In the genomic region with DNA sequence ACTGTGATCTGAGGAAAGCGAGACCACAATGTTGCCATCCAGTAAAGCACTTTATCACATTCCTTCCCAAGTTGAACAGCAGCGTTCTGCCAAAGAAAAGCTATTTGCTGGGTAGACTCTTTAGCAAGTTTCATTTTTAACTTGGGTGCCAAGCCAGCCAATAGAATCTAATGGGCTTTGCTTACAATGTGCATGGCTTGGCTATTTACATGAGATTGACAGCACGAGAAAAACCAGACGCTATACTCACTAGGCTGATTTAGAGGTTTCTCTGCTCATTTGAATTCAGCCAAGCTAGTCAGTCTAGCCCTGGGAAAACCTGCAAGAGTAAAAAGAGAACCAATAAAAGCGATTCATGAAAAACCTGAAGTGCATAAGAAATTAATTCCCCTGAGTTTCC, we compare ENCODE assay signal across 1 cellular context.
TF ChIP-seq lines count a peak whose summit lies in the region.

No MANE protein-coding gene starts in this region.

TF ChIP-seq in SK-N-SH, 30 proteins besides CTCF, POLR2A, EP300 and RAD21 (continued from another document):
- TF ChIP-seq, protein P1, sequence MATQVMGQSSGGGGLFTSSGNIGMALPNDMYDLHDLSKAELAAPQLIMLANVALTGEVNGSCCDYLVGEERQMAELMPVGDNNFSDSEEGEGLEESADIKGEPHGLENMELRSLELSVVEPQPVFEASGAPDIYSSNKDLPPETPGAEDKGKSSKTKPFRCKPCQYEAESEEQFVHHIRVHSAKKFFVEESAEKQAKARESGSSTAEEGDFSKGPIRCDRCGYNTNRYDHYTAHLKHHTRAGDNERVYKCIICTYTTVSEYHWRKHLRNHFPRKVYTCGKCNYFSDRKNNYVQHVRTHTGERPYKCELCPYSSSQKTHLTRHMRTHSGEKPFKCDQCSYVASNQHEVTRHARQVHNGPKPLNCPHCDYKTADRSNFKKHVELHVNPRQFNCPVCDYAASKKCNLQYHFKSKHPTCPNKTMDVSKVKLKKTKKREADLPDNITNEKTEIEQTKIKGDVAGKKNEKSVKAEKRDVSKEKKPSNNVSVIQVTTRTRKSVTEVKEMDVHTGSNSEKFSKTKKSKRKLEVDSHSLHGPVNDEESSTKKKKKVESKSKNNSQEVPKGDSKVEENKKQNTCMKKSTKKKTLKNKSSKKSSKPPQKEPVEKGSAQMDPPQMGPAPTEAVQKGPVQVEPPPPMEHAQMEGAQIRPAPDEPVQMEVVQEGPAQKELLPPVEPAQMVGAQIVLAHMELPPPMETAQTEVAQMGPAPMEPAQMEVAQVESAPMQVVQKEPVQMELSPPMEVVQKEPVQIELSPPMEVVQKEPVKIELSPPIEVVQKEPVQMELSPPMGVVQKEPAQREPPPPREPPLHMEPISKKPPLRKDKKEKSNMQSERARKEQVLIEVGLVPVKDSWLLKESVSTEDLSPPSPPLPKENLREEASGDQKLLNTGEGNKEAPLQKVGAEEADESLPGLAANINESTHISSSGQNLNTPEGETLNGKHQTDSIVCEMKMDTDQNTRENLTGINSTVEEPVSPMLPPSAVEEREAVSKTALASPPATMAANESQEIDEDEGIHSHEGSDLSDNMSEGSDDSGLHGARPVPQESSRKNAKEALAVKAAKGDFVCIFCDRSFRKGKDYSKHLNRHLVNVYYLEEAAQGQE (IDR thresholded peaks at IDR 0.05; ENCODE audit: low read depth, low read length), result 0 out of 2 replicates have a peak, but pooled peaks have one; percentile 22
- TF ChIP-seq SMC3 (IDR thresholded peaks at IDR 0.05; ENCODE audit: low read depth, low read length), result no peak
- no peak for TF ChIP-seq ELF1 (IDR thresholded peaks at IDR 0.05)
- no peak for TF ChIP-seq POLR2AphosphoS5 (IDR thresholded peaks at IDR 0.05; ENCODE audit: low read depth, low read length)
- TF ChIP-seq MXI1 (IDR thresholded peaks at IDR 0.05; ENCODE audit: low read depth, low read length), result no peak
- TF ChIP-seq, protein P2, sequence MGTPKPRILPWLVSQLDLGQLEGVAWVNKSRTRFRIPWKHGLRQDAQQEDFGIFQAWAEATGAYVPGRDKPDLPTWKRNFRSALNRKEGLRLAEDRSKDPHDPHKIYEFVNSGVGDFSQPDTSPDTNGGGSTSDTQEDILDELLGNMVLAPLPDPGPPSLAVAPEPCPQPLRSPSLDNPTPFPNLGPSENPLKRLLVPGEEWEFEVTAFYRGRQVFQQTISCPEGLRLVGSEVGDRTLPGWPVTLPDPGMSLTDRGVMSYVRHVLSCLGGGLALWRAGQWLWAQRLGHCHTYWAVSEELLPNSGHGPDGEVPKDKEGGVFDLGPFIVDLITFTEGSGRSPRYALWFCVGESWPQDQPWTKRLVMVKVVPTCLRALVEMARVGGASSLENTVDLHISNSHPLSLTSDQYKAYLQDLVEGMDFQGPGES (IDR thresholded peaks at IDR 0.05; ENCODE audit: low read depth, low read length), result no peak
- no peak for TF ChIP-seq CHD2 (IDR thresholded peaks at IDR 0.05; ENCODE audit: low read length, partially characterized antibody)
- TF ChIP-seq RFX5 (IDR thresholded peaks at IDR 0.05; ENCODE audit: low read length), result no peak
- TF ChIP-seq EZH2phosphoT487 (IDR thresholded peaks at IDR 0.05; ENCODE audit: borderline replicate concordance, low read depth), result no peak
- TF ChIP-seq, protein P3, sequence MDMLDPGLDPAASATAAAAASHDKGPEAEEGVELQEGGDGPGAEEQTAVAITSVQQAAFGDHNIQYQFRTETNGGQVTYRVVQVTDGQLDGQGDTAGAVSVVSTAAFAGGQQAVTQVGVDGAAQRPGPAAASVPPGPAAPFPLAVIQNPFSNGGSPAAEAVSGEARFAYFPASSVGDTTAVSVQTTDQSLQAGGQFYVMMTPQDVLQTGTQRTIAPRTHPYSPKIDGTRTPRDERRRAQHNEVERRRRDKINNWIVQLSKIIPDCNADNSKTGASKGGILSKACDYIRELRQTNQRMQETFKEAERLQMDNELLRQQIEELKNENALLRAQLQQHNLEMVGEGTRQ (IDR thresholded peaks at IDR 0.05; ENCODE audit: borderline replicate concordance, low read depth, low read length), result no peak
- TF ChIP-seq TCF12 (IDR thresholded peaks at IDR 0.05), result peak; percentile 80
- peak; percentile 25; the same call in 1 of the 2 replicates for TF ChIP-seq NFIC (IDR thresholded peaks at IDR 0.05; ENCODE audit: borderline replicate concordance)
